8 cellular contexts compared by ENCODE assay signal in the genomic region with DNA sequence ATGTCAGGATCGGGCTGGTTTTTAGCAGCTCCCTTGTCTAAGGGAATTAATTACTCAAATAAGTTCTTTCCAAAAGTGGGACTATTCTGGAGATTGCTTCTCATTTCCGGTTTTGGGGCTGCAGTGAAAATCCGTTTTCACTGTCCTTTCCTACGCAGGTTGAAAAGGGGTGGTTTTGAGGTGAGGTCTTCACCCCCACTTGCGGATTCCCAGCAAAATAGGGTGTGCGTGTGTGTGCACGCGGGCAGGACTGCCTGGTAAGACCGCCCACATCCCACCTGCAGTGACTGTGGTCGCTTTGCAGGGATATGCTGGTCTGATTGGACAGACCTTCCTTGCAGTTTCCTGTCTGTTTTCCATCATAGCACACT. TPM values are rescaled to one million over a fixed set of nuclear protein-coding genes. Genes with fewer than 3 reads are reported as not detected.
DNase-seq lines count a peak whose midpoint lies in the region; ATAC-seq, FAIRE-seq and TF ChIP-seq lines count a peak whose summit lies in the region.

No MANE protein-coding gene starts in this region.

- intact Hi-C loops in CD8-positive, alpha-beta T cell (cut with DNase I, micrococcal nuclease) = loop anchor here (1.0 to 5.0 kb wide), 5 partner anchors 241 to 1868 kb away; partner anchors contain the start of genes EEF1B2 (in 2 of the 2), NDUFS1 (in 2 of the 2), CREB1 (in 1 of the 2) and FZD5 (in 1 of the 2)

- H3K4me3 ChIP-seq in CD8-positive, alpha-beta T cell (ENCODE audit: low read depth, low read length) = peak overlapping the region; percentile 79
- H3K4me3 ChIP-seq in iPS-11a (ENCODE audit: low read depth, low read length) = peak overlapping the region; percentile 85

- peak in 5 of 7 experiments; percentile 4 to 64 (median 21) for DNase-seq in CD8-positive, alpha-beta T cell
- DNase-seq in NCI-H69 (lab: John Stamatoyannopoulos, UW) (peak; percentile 69), GM12892 (ENCODE audit: insufficient read length) (no peak), CD1c-positive myeloid dendritic cell (ENCODE audit: extremely low spot score) (no peak)
- peak; percentile 2 for DNase-seq in activated naive CD8-positive, alpha-beta T cell treated with anti-CD3 and anti-CD28 coated beads, Interleukin-2, amount 50 U/mL, for 16 hours (ENCODE audit: low read depth, low spot score)
- peak in 3 of 4 experiments; percentile 2 to 25 (median 15) for DNase-seq in stimulated activated CD4-positive, alpha-beta T cell treated with anti-CD3 and anti-CD28 coated beads, Interleukin-1b, Interleukin-23, amount 100 ng/mL, for 24 hours (ENCODE audit: low read depth in 4 of 4, low spot score in 1 of 4)

- peaks cover 28% of the 10 kb centered on the region for H3K4me1 Mint-ChIP-seq in CD8-positive, alpha-beta T cell (ENCODE audit: low read depth)

- POLR2A ChIA-PET in CD8-positive, alpha-beta T cell (lab: Charles Lee) = interaction anchor here (0.6 to 1.4 kb wide), 4 partner anchors 241 to 496 kb away, joined by 3 to 7 read pairs (median 3); partner anchors contain the start of genes CCNYL1, CREB1 and METTL21A

- FAIRE-seq in GM12892 (lab: Jason Lieb, UNC) = no peak

- peak overlapping the region; percentile 64 for H3K27ac ChIP-seq in CD8-positive, alpha-beta T cell (ENCODE audit: low read depth, low read length)

- peak; percentile 51 for ATAC-seq in CD8-positive, alpha-beta T cell
- ATAC-seq in GM21717 (IDR thresholded peaks at IDR 0.05; ENCODE audit: unreplicated experiment) = peak; percentile 11

- no peaks in the 10 kb centered on the region for H3K9me3 Mint-ChIP-seq in CD8-positive, alpha-beta T cell

- no peak for TF ChIP-seq POLR2A in GM12892 (IDR thresholded peaks at IDR 0.05; ENCODE audit: low read depth, low read length)

- H3K4me1 ChIP-seq in CD8-positive, alpha-beta T cell (ENCODE audit: insufficient read depth, low read length) = peaks cover 6% of the 10 kb centered on the region

- H3K36me3 Mint-ChIP-seq in CD8-positive, alpha-beta T cell = peaks cover 13% of the 10 kb centered on the region

- TF ChIP-seq CTCF in CD8-positive, alpha-beta T cell (IDR thresholded peaks at IDR 0.05) = no peak

- no peaks in the 10 kb centered on the region for H3K9me3 ChIP-seq in CD8-positive, alpha-beta T cell (ENCODE audit: low read length)

- H3K27me3 Mint-ChIP-seq in CD8-positive, alpha-beta T cell (ENCODE audit: low read depth) = no peaks in the 10 kb centered on the region

- H3K27ac Mint-ChIP-seq in CD8-positive, alpha-beta T cell = peak overlapping the region; percentile 95

- CTCF ChIA-PET in CD8-positive, alpha-beta T cell (lab: Charles Lee) = interaction anchor here (1.4 to 2.5 kb wide), 2 partner anchors 15 to 400 kb away, joined by 6 to 12 read pairs; partner anchors contain the start of gene METTL21A

- no peaks in the 10 kb centered on the region for H3K27me3 ChIP-seq in CD8-positive, alpha-beta T cell (ENCODE audit: insufficient read depth, low read length)

- H3K36me3 ChIP-seq in CD8-positive, alpha-beta T cell (ENCODE audit: insufficient read depth, low read length) = no peaks in the 10 kb centered on the region

- H3K4me3 Mint-ChIP-seq in CD8-positive, alpha-beta T cell = peak overlapping the region; percentile 98

RNA-seq across cellular contexts. Expression of gene PLEKHM3, which starts 0.5 kb away (rescaled TPM):
- 10 to 100 TPM; 10.9 to 11.3 TPM for total RNA-seq in CD8-positive, alpha-beta T cell
- 2.5 TPM for polyA plus RNA-seq in GM12892 (2012; ENCODE audit: missing spikeins)

Comparison
In these comparisons a context has a peak if more than half of its experiments do, and no peak if none do; other contexts are left out.
1. DNase-seq: peak in CD8-positive, alpha-beta T cell (5 of 7), NCI-H69 (single experiment), activated naive CD8-positive, alpha-beta T cell treated with anti-CD3 and anti-CD28 coated beads, Interleukin-2, amount 50 U/mL, for 16 hours (single experiment) and stimulated activated CD4-positive, alpha-beta T cell treated with anti-CD3 and anti-CD28 coated beads, Interleukin-1b, Interleukin-23, amount 100 ng/mL, for 24 hours (3 of 4); none in GM12892 (single experiment) and CD1c-positive myeloid dendritic cell (single experiment).